In genomic region chr14:105876829-105877228, GRCh38 we compare ENCODE assay signal across 17 cellular contexts.
DNase-seq lines count a peak whose midpoint lies in the region; ATAC-seq and TF ChIP-seq lines count a peak whose summit lies in the region.
"Had no signal": no experiment of that assay in that cellular context is flagged by ENCODE, and none has a peak within 500 bp of the region (broad histone marks: within the 10 kb centered on the region; RNA-seq: fewer than 3 reads in every experiment).

No MANE protein-coding gene starts in this region.

- peaks cover 22% of the 10 kb centered on the region for H3K27me3 Mint-ChIP-seq in activated naive CD4-positive, alpha-beta T cell treated with anti-CD3 and anti-CD28 coated beads for 36 hours (ENCODE audit: low read depth)

- H3K4me1 ChIP-seq in Loucy (ENCODE audit: insufficient read depth, low read length, poor library complexity, severe bottlenecking) (peaks cover 61% of the 10 kb centered on the region), stomach (no peaks in the 10 kb centered on the region)
- H3K4me1 ChIP-seq: BLaER1 treated with 17β-estradiol and CSF1 and Interleukin-3, amounts not matched to agents 10 nM and 100 nM had no signal

- peak; percentile 1 for DNase-seq in activated naive CD4-positive, alpha-beta T cell treated with anti-CD3 and anti-CD28 coated beads, Interleukin-2, amount 50 U/mL, for 16 hours
- no peak for DNase-seq in activated naive CD4-positive, alpha-beta T cell treated with anti-CD3 and anti-CD28 coated beads for 36 hours
- DNase-seq in islet precursor cell (peak; percentile 9), stomach (peak; percentile 16), NCI-H1048 (lab: John Stamatoyannopoulos, UW) (no peak)
- DNase-seq: DMS79, H9, KBM-7, NCI-H1436 treated with DMSO at 0.1 percent for 48 hours, NCI-H2029 treated with DMSO at 0.1 percent for 48 hours, NCI-H446 treated with DMSO at 0.1 percent for 48 hours, NCI-H748 treated with DMSO at 0.1 percent for 48 hours had no signal

- intact Hi-C loops in activated naive CD4-positive, alpha-beta T cell treated with anti-CD3 and anti-CD28 coated beads for 36 hours (cut with micrococcal nuclease), result no loop called here
- intact Hi-C loops in stomach (cut with DNase I; ENCODE audit: low total_unique reads), result no loop called here

- CTCF ChIA-PET in activated naive CD4-positive, alpha-beta T cell treated with anti-CD3 and anti-CD28 coated beads for 36 hours (lab: Charles Lee), result no interaction called here

- H3K4me1 Mint-ChIP-seq in activated naive CD4-positive, alpha-beta T cell treated with anti-CD3 and anti-CD28 coated beads for 36 hours (ENCODE audit: low read depth), result no peaks in the 10 kb centered on the region
- H3K4me1 Mint-ChIP-seq: H9 had no signal

- no peak for TF ChIP-seq CTCF in Loucy (conservative IDR thresholded peaks at IDR 0.05; ENCODE audit: low read length)
- TF ChIP-seq CTCF in stomach (IDR thresholded peaks at IDR 0.05), result no peak

- H3F3A ChIP-seq in Loucy (ENCODE audit: low read depth), result no peaks in the 10 kb centered on the region

- TF ChIP-seq EP300 in stomach (IDR thresholded peaks at IDR 0.05), result no peak

- peak overlapping the region; percentile 84 for H3K9ac ChIP-seq in Loucy (ENCODE audit: low read depth, low read length, poor library complexity, severe bottlenecking)
- H3K9ac ChIP-seq: BLaER1 treated with 17β-estradiol and CSF1 and Interleukin-3, amounts not matched to agents 10 nM and 100 nM had no signal

- H3K9me3 Mint-ChIP-seq in activated naive CD4-positive, alpha-beta T cell treated with anti-CD3 and anti-CD28 coated beads for 36 hours, result no peaks in the 10 kb centered on the region
- H3K9me3 Mint-ChIP-seq: CD8-positive, alpha-beta memory T cell had no signal

- H3K4me3 ChIP-seq in Loucy (ENCODE audit: low read length, poor library complexity, severe bottlenecking) (no peak overlapping the region), stomach (no peak overlapping the region)
- H3K4me3 ChIP-seq: BLaER1 treated with 17β-estradiol and CSF1 and Interleukin-3, amounts not matched to agents 10 nM and 100 nM had no signal

- TF ChIP-seq POLR2A in stomach (IDR thresholded peaks at IDR 0.05), result no peak

- 86 to 92% (median 86%) methylated on average over 8 of the region's 8 CpGs for WGBS in stomach, 5 donors

- H4K20me1 ChIP-seq in Loucy (ENCODE audit: insufficient read depth, low read length, poor library complexity, severe bottlenecking), result no peaks in the 10 kb centered on the region
- H4K20me1 ChIP-seq: BLaER1 treated with 17β-estradiol and CSF1 and Interleukin-3, amounts not matched to agents 10 nM and 100 nM had no signal

- H3K79me2 ChIP-seq in Loucy (ENCODE audit: insufficient read depth, low read length), result peaks cover 30% of the 10 kb centered on the region

- no peaks in the 10 kb centered on the region for H3K36me3 Mint-ChIP-seq in activated naive CD4-positive, alpha-beta T cell treated with anti-CD3 and anti-CD28 coated beads for 36 hours (ENCODE audit: low read depth)
- H3K36me3 Mint-ChIP-seq: CD8-positive, alpha-beta memory T cell had no signal

- H3K36me3 ChIP-seq in Loucy (ENCODE audit: insufficient read depth, low read length) (no peaks in the 10 kb centered on the region), stomach (no peaks in the 10 kb centered on the region)
- H3K36me3 ChIP-seq: BLaER1 treated with 17β-estradiol and CSF1 and Interleukin-3, amounts not matched to agents 10 nM and 100 nM had no signal

- no peaks in the 10 kb centered on the region for H3K9me2 ChIP-seq in Loucy (replicated peaks; ENCODE audit: low read depth, low read length)

- H3K27ac Mint-ChIP-seq in activated naive CD4-positive, alpha-beta T cell treated with anti-CD3 and anti-CD28 coated beads for 36 hours, result no peak overlapping the region
- H3K27ac Mint-ChIP-seq: CD8-positive, alpha-beta memory T cell; H9 had no signal

- H3K27me3 ChIP-seq in Loucy (ENCODE audit: insufficient read depth, low read length, poor library complexity, severe bottlenecking) (no peaks in the 10 kb centered on the region), stomach (peaks cover 0 to 30% (median 3%) of the 10 kb centered on the region in 3 donors)
- H3K27me3 ChIP-seq: BLaER1 treated with 17β-estradiol and CSF1 and Interleukin-3, amounts not matched to agents 10 nM and 100 nM had no signal

- no peak for ATAC-seq in GM19328 (IDR thresholded peaks at IDR 0.05; ENCODE audit: unreplicated experiment)

- no peak overlapping the region for H3K27ac ChIP-seq in stomach
- H3K27ac ChIP-seq: BLaER1 treated with 17β-estradiol and CSF1 and Interleukin-3, amounts not matched to agents 10 nM and 100 nM; RWPE1 had no signal

- H3K9me3 ChIP-seq in Loucy (ENCODE audit: insufficient read depth, low read depth, low read length) (no peaks in the 10 kb centered on the region), stomach (no peaks in the 10 kb centered on the region)
- H3K9me3 ChIP-seq: BLaER1 treated with 17β-estradiol and CSF1 and Interleukin-3, amounts not matched to agents 10 nM and 100 nM had no signal

- H3K4me3 Mint-ChIP-seq in activated naive CD4-positive, alpha-beta T cell treated with anti-CD3 and anti-CD28 coated beads for 36 hours, result no peak overlapping the region
- H3K4me3 Mint-ChIP-seq: CD8-positive, alpha-beta memory T cell; H9 had no signal

- no peak overlapping the region for H2AFZ ChIP-seq in Loucy (ENCODE audit: low read length)

- no peak overlapping the region for H3K4me2 ChIP-seq in Loucy (ENCODE audit: low read depth, low read length, poor library complexity, severe bottlenecking)
- H3K4me2 ChIP-seq: BLaER1 treated with 17β-estradiol and CSF1 and Interleukin-3, amounts not matched to agents 10 nM and 100 nM had no signal

Comparison
In these comparisons a context has a peak if more than half of its experiments do, and no peak if none do; other contexts are left out.
1. DNase-seq: peak in activated naive CD4-positive, alpha-beta T cell treated with anti-CD3 and anti-CD28 coated beads, Interleukin-2, amount 50 U/mL, for 16 hours (single experiment), islet precursor cell (single experiment) and stomach (single experiment); none in activated naive CD4-positive, alpha-beta T cell treated with anti-CD3 and anti-CD28 coated beads for 36 hours (single experiment) and NCI-H1048 (single experiment).